ENCODE assay signal across 15 cellular contexts in the genomic region with DNA sequence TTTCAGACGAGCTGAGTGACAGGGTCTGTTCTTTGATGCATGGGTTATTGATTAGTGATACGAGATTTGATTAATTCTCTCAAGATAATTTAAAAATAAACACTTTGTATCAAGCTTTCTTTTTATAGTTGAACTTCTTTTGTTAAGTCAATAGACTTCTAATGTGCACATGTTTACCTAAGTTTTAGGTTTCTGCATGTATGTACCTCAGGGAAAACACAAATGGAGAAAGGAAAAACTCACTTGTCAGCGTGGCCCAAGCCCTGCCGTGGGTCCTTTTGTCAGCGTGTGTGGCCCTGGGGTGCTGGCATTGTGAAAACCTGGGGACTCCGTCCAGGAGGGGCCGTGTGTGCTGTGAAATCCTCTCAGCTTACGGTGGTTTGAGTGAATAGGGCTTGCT.
DNase-seq lines count a peak whose midpoint lies in the region; ATAC-seq and TF ChIP-seq lines count a peak whose summit lies in the region.
"Had no signal": no experiment of that assay in that cellular context is flagged by ENCODE, and none has a peak within 500 bp of the region (broad histone marks: within the 10 kb centered on the region; RNA-seq: fewer than 3 reads in every experiment).

No MANE protein-coding gene starts in this region.

- H3K9me3 ChIP-seq in IMR-90 (ENCODE audit: control insufficient read depth, insufficient read depth, low read length), result peaks cover 4% of the 10 kb centered on the region; the same call in 1 of the 2 replicates

- no peak overlapping the region for H3K23ac ChIP-seq in IMR-90 (ENCODE audit: low read depth, low read length)

- no peak overlapping the region for H2AK5ac ChIP-seq in IMR-90 (ENCODE audit: low read depth, low read length)

- H3K9ac ChIP-seq in IMR-90 (ENCODE audit: low read depth, low read length), result no peak overlapping the region

- no peak overlapping the region for H3K4ac ChIP-seq in IMR-90 (ENCODE audit: low read depth, low read length)

- no peaks in the 10 kb centered on the region for H3K9me1 ChIP-seq in IMR-90 (ENCODE audit: insufficient read depth, low read length)

- no peaks in the 10 kb centered on the region for H3K79me1 ChIP-seq in IMR-90 (ENCODE audit: low read depth in 1 of 2, low read length in 2 of 2)

- no peak overlapping the region for H3K18ac ChIP-seq in IMR-90 (ENCODE audit: low read depth, low read length)

- no peak overlapping the region for H4K91ac ChIP-seq in IMR-90 (ENCODE audit: insufficient read depth, low read depth, low read length)

- H2BK120ac ChIP-seq in IMR-90 (ENCODE audit: low read depth, low read length), result no peak overlapping the region

- no peak for TF ChIP-seq POLR2A in IMR-90 (IDR thresholded peaks at IDR 0.05; ENCODE audit: low read depth, low read length)

- no peak overlapping the region for H2BK20ac ChIP-seq in IMR-90 (ENCODE audit: low read depth, low read length)

- dilution Hi-C loops in IMR-90 (cut with HindIII; ENCODE audit: low sequenced_read_pairs, unreplicated experiment), result no loop called here

- intact Hi-C loops in IMR-90 (cut with micrococcal nuclease), result no loop called here

- H3K4me2 ChIP-seq in IMR-90 (ENCODE audit: low read depth, low read length), result no peak overlapping the region

- no peak overlapping the region for H3K14ac ChIP-seq in IMR-90 (replicated peaks; ENCODE audit: low read depth, low read length)

- DNase-seq in NCI-H345 (lab: John Stamatoyannopoulos, UW) (peak; percentile 41), NCI-H345 treated with DMSO at 0.1 percent for 48 hours (lab: John Stamatoyannopoulos, UW; ENCODE audit: unreplicated experiment) (no peak), IMR-90 (no peak)
- DNase-seq in stimulated activated CD4-positive, alpha-beta T cell treated with anti-CD3 and anti-CD28 coated beads, Interleukin-1b, Interleukin-23, amount 100 ng/mL, for 48 hours, result no peak
- DNase-seq: C1 segment of cervical spinal cord; Calu3; CD4-positive, alpha-beta memory T cell; COR-L47; DMS53; DMS79 treated with DMSO at 0.1 percent for 48 hours; GF-D8; GOT3; HCEC 1CT had no signal

- CTCF ChIA-PET in IMR-90 (lab: Yijun Ruan, JAX), result interaction anchor here (1.3 kb wide), 1 partner anchor 17 kb away, joined by 3 read pairs; no protein-coding TSS in a partner anchor

- TF ChIP-seq CTCF in IMR-90 (conservative IDR thresholded peaks at IDR 0.05; ENCODE audit: low read depth, low read length), result no peak
- no peak for TF ChIP-seq CTCF in VCaP (conservative IDR thresholded peaks at IDR 0.05)

- no peaks in the 10 kb centered on the region for H3K4me1 ChIP-seq in IMR-90 (ENCODE audit: control insufficient read depth, insufficient read depth, low read length)

- H2BK15ac ChIP-seq in IMR-90 (ENCODE audit: low read depth, low read length), result no peak overlapping the region

- no TSS peak for BruUV-seq in IMR-90 (replicated peaks; lab: Mats Ljungman, UMichigan)

- no peak overlapping the region for H3K27ac ChIP-seq in IMR-90 (ENCODE audit: insufficient read depth, low read length)
- H3K27ac ChIP-seq in VCaP, result 0 out of 2 replicates have a peak overlapping the region, but pooled peaks have one; percentile 15

- H3K27me3 ChIP-seq in IMR-90 (ENCODE audit: control insufficient read depth, insufficient read depth, low read length), result no peaks in the 10 kb centered on the region

- H3K56ac ChIP-seq in IMR-90 (ENCODE audit: extremely low read depth, insufficient read depth, low read length), result no peak overlapping the region

- H2AFZ ChIP-seq in IMR-90 (replicated peaks; ENCODE audit: low read length, poor library complexity), result peak overlapping the region; percentile 43

- in situ Hi-C loops in IMR-90 (cut with MboI; ENCODE audit: low sequenced_read_pairs), result no loop called here

- no peak overlapping the region for H2AK9ac ChIP-seq in IMR-90 (replicated peaks; ENCODE audit: low read depth, low read length, poor library complexity)

- no peak overlapping the region for H2BK5ac ChIP-seq in IMR-90 (ENCODE audit: low read depth, low read length, poor library complexity, severe bottlenecking)

- H4K20me1 ChIP-seq in IMR-90 (ENCODE audit: insufficient read depth, low read length), result no peaks in the 10 kb centered on the region

- POLR2A ChIA-PET in IMR-90 (lab: Charles Lee; ENCODE audit: unreplicated experiment), result no interaction called here

- TF ChIP-seq RAD21 in IMR-90 (IDR thresholded peaks at IDR 0.05; ENCODE audit: low read length), result no peak

- no peak overlapping the region for H4K8ac ChIP-seq in IMR-90 (ENCODE audit: low read depth in 2 of 2, low read length in 2 of 2)

- ATAC-seq in IMR-90 (ENCODE audit: low read depth) (no peak), GM21526 (IDR thresholded peaks at IDR 0.05; ENCODE audit: low FRiP score, unreplicated experiment) (no peak)

- 34% methylated on average over 3 of the region's 8 CpGs; no CpG with 5 or more reads in 1 of the 2 experiments for WGBS in IMR-90 (ENCODE audit: extremely low coverage in 2 of 2, insufficient read length in 1 of 2), 2 experiments

- no peak overlapping the region for H3K4me3 ChIP-seq in IMR-90 (ENCODE audit: insufficient read depth, low read depth, low read length)

- no peak overlapping the region for H4K5ac ChIP-seq in IMR-90 (ENCODE audit: low read depth, low read length)

- no peaks in the 10 kb centered on the region for H3K36me3 ChIP-seq in IMR-90 (ENCODE audit: control insufficient read depth, insufficient read depth, low read length)

TF ChIP-seq in IMR-90, 13 proteins besides CTCF, POLR2A, EP300 and RAD21:
- no peak for TF ChIP-seq FOS (IDR thresholded peaks at IDR 0.05; ENCODE audit: low read depth, low read length)
- TF ChIP-seq MAFK (IDR thresholded peaks at IDR 0.05; ENCODE audit: low read depth, low read length), result no peak
